ENCODE assay signal across 24 cellular contexts in genomic region chr9:81804306-81804705, GRCh38.
DNase-seq lines count a peak whose midpoint lies in the region; ATAC-seq and TF ChIP-seq lines count a peak whose summit lies in the region.
"Had no signal": no experiment of that assay in that cellular context is flagged by ENCODE, and none has a peak within 500 bp of the region (broad histone marks: within the 10 kb centered on the region; RNA-seq: fewer than 3 reads in every experiment).

No MANE protein-coding gene starts in this region.

- H2AFZ ChIP-seq in GM23338, result 0 out of 2 replicates have a peak overlapping the region, but pooled peaks have one; percentile 8
- H2AFZ ChIP-seq in PC-9, result no peak overlapping the region

- no TSS peak for BruUV-seq in PC-9 (replicated peaks; lab: Mats Ljungman, UMichigan)

- POLR2A ChIA-PET in AG04449 (lab: Yijun Ruan, JAX), result no interaction called here
- POLR2A ChIA-PET in PC-9 (lab: Charles Lee; ENCODE audit: unreplicated experiment), result no interaction called here

- H3F3A ChIP-seq in GM23338 (replicated peaks; ENCODE audit: low read depth), result no peaks in the 10 kb centered on the region
- H3F3A ChIP-seq in PC-9 (ENCODE audit: insufficient read depth, low read depth), result peaks cover 6% of the 10 kb centered on the region; the same call in 1 of the 2 replicates

- H4K20me1 ChIP-seq in GM23338 (replicated peaks; ENCODE audit: insufficient read depth), result no peaks in the 10 kb centered on the region
- no peaks in the 10 kb centered on the region for H4K20me1 ChIP-seq in PC-9 (ENCODE audit: insufficient read depth)

- H3K27ac ChIP-seq in GM23338 (ENCODE audit: low read depth) (no peak overlapping the region), PC-9 (no peak overlapping the region)

- H3K4me1 ChIP-seq in GM23338 (ENCODE audit: insufficient read depth) (no peaks in the 10 kb centered on the region), PC-9 (replicated peaks; ENCODE audit: insufficient read depth) (0 out of 2 replicates have a peak, but pooled peaks cover 11% of the 10 kb centered on the region)

- no peaks in the 10 kb centered on the region for H3K9me2 ChIP-seq in GM23338 (ENCODE audit: insufficient read depth)
- H3K9me2 ChIP-seq in PC-9 (ENCODE audit: insufficient read depth), result no peaks in the 10 kb centered on the region

- no peaks in the 10 kb centered on the region for H3K27me3 ChIP-seq in GM23338 (ENCODE audit: insufficient read depth)
- no peaks in the 10 kb centered on the region for H3K27me3 ChIP-seq in PC-9 (ENCODE audit: insufficient read depth, low read depth)

- ATAC-seq in GM23338, result no peak
- no peak for ATAC-seq in stimulated activated naive CD8-positive, alpha-beta T cell treated with anti-CD3 and anti-CD28 coated beads, Interleukin-15, amount 100 ng/mL, for 72 hours
- no peak for ATAC-seq in HG02623 (IDR thresholded peaks at IDR 0.05; ENCODE audit: unreplicated experiment)
- ATAC-seq: HCT116; naive thymus-derived CD8-positive, alpha-beta T cell; right cardiac atrium; T-cell had no signal

- no peaks in the 10 kb centered on the region for H3K4me1 Mint-ChIP-seq in GM23338
- no peaks in the 10 kb centered on the region for H3K4me1 Mint-ChIP-seq in stimulated activated naive CD8-positive, alpha-beta T cell treated with anti-CD3 and anti-CD28 coated beads, Interleukin-15, amount 100 ng/mL, for 72 hours
- H3K4me1 Mint-ChIP-seq: CD14-positive monocyte; central memory CD8-positive, alpha-beta T cell; T-cell had no signal

- no peaks in the 10 kb centered on the region for H3K27me3 Mint-ChIP-seq in GM23338 (ENCODE audit: insufficient read depth, low read depth, poor library complexity)
- H3K27me3 Mint-ChIP-seq in stimulated activated naive CD8-positive, alpha-beta T cell treated with anti-CD3 and anti-CD28 coated beads, Interleukin-15, amount 100 ng/mL, for 72 hours, result no peaks in the 10 kb centered on the region
- H3K27me3 Mint-ChIP-seq: central memory CD8-positive, alpha-beta T cell; type B pancreatic cell had no signal

- TF ChIP-seq CTCF in AG04449 (IDR thresholded peaks at IDR 0.05; ENCODE audit: insufficient read depth, low read length, missing control alignments), result no peak
- TF ChIP-seq CTCF in GM23338 (conservative IDR thresholded peaks at IDR 0.05; ENCODE audit: low read depth in 2 of 2), result no peak
- TF ChIP-seq CTCF in choroid plexus epithelial cell (conservative IDR thresholded peaks at IDR 0.05; ENCODE audit: low read depth, low read length), result no peak
- TF ChIP-seq CTCF in PC-9 (conservative IDR thresholded peaks at IDR 0.05), result no peak

- H3K4me2 ChIP-seq in GM23338 (no peak overlapping the region), PC-9 (no peak overlapping the region)

- DNase-seq in AG04449 (ENCODE audit: low read depth, low spot score) (peak; percentile 29), GM23338 (ENCODE audit: low spot score) (no peak), choroid plexus epithelial cell (ENCODE audit: low read depth) (peak; percentile 16), myocyte (ENCODE audit: low read depth) (peak; percentile 56), PC-9 (no peak)
- no peak for DNase-seq in stimulated activated naive CD8-positive, alpha-beta T cell treated with anti-CD3 and anti-CD28 coated beads, Interleukin-15, amount 100 ng/mL, for 72 hours
- no peak for DNase-seq in stimulated activated naive CD4-positive, alpha-beta T cell (lab: John Stamatoyannopoulos, UW)
- DNase-seq: activated naive CD4-positive, alpha-beta T cell treated with anti-CD3 and anti-CD28 coated beads, Interleukin-2, amount 50 U/mL, for 16 hours; activated T-cell treated with anti-CD3 and anti-CD28 coated beads, Interleukin-2, amount 50 U/mL, for 48 hours; anterior cingulate cortex; Karpas-422; mesendoderm; naive thymus-derived CD8-positive, alpha-beta T cell; NCI-H1092 treated with DMSO at 0.1 percent for 48 hours; NCI-H2029 treated with DMSO at 0.1 percent for 48 hours; OCI-M1; right cardiac atrium; SHP77 treated with DMSO at 0.1 percent for 48 hours; T-cell had no signal

- CTCF ChIA-PET in AG04449 (lab: Yijun Ruan, JAX) (no interaction called here), PC-9 (lab: Charles Lee) (no interaction called here)

- H3K9me3 Mint-ChIP-seq in GM23338, result no peaks in the 10 kb centered on the region
- no peaks in the 10 kb centered on the region for H3K9me3 Mint-ChIP-seq in stimulated activated naive CD8-positive, alpha-beta T cell treated with anti-CD3 and anti-CD28 coated beads, Interleukin-15, amount 100 ng/mL, for 72 hours
- H3K9me3 Mint-ChIP-seq: central memory CD8-positive, alpha-beta T cell; naive thymus-derived CD8-positive, alpha-beta T cell; type B pancreatic cell had no signal

- H3K36me3 Mint-ChIP-seq in GM23338 (ENCODE audit: low read depth), result no peaks in the 10 kb centered on the region
- H3K36me3 Mint-ChIP-seq: CD14-positive monocyte; naive thymus-derived CD8-positive, alpha-beta T cell; T-cell; type B pancreatic cell had no signal

- H3K27ac Mint-ChIP-seq in GM23338, result no peak overlapping the region
- H3K27ac Mint-ChIP-seq in stimulated activated naive CD8-positive, alpha-beta T cell treated with anti-CD3 and anti-CD28 coated beads, Interleukin-15, amount 100 ng/mL, for 72 hours, result no peak overlapping the region
- H3K27ac Mint-ChIP-seq: CD14-positive monocyte; naive thymus-derived CD8-positive, alpha-beta T cell; T-cell; type B pancreatic cell had no signal

- H3K36me3 ChIP-seq in GM23338 (ENCODE audit: insufficient read depth), result no peaks in the 10 kb centered on the region
- H3K36me3 ChIP-seq in PC-9 (ENCODE audit: low read depth), result no peaks in the 10 kb centered on the region

- no peak overlapping the region for H3K4me3 Mint-ChIP-seq in GM23338
- no peak overlapping the region for H3K4me3 Mint-ChIP-seq in stimulated activated naive CD8-positive, alpha-beta T cell treated with anti-CD3 and anti-CD28 coated beads, Interleukin-15, amount 100 ng/mL, for 72 hours
- H3K4me3 Mint-ChIP-seq: CD14-positive monocyte; central memory CD8-positive, alpha-beta T cell; naive thymus-derived CD8-positive, alpha-beta T cell; T-cell; type B pancreatic cell had no signal

- H3K79me2 ChIP-seq in GM23338 (replicated peaks; ENCODE audit: insufficient read depth) (no peaks in the 10 kb centered on the region), PC-9 (ENCODE audit: low read depth) (no peaks in the 10 kb centered on the region)

- intact Hi-C loops in PC-9 (cut with micrococcal nuclease; ENCODE audit: unreplicated experiment), result no loop called here

- no peaks in the 10 kb centered on the region for H3K9me3 ChIP-seq in PC-9 (ENCODE audit: insufficient read depth, low read depth)

- H3K4me3 ChIP-seq in AG04449 (ENCODE audit: low read depth, low read length) (no peak overlapping the region), GM23338 (no peak overlapping the region), choroid plexus epithelial cell (ENCODE audit: low read depth, low read length) (no peak overlapping the region), PC-9 (no peak overlapping the region)

TF ChIP-seq in GM23338, 12 proteins besides CTCF, POLR2A, EP300 and RAD21 (continues in another document):
- TF ChIP-seq JUNB (IDR thresholded peaks at IDR 0.05; ENCODE audit: unreplicated experiment), result no peak
- TF ChIP-seq CREB1 (CRISPR knock-in tag; IDR thresholded peaks at IDR 0.05; ENCODE audit: low read depth), result no peak
- no peak for TF ChIP-seq REST (IDR thresholded peaks at IDR 0.05; ENCODE audit: unreplicated experiment)
- no peak for TF ChIP-seq ZNF331 (CRISPR knock-in tag; IDR thresholded peaks at IDR 0.05; ENCODE audit: low read depth)
- no peak for TF ChIP-seq EZH2phosphoT487 (IDR thresholded peaks at IDR 0.05; ENCODE audit: unreplicated experiment)
- no peak for TF ChIP-seq ZNF114 (CRISPR knock-in tag; IDR thresholded peaks at IDR 0.05)
- no peak for TF ChIP-seq STAT1 (IDR thresholded peaks at IDR 0.05; ENCODE audit: unreplicated experiment)
- TF ChIP-seq ETS1 (IDR thresholded peaks at IDR 0.05), result no peak
- TF ChIP-seq POLR2AphosphoS5 (IDR thresholded peaks at IDR 0.05; ENCODE audit: low read depth), result no peak

Comparison
In these comparisons a context has a peak if more than half of its experiments do, and no peak if none do; other contexts are left out.
1. DNase-seq: peak in AG04449 (single experiment), choroid plexus epithelial cell (single experiment) and myocyte (single experiment); none in GM23338 (single experiment), stimulated activated naive CD8-positive, alpha-beta T cell treated with anti-CD3 and anti-CD28 coated beads, Interleukin-15, amount 100 ng/mL, for 72 hours (0 of 2), stimulated activated naive CD4-positive, alpha-beta T cell (0 of 6) and PC-9 (0 of 2).